Comparison of ENCODE assay signal across 8 cellular contexts in the genomic region with DNA sequence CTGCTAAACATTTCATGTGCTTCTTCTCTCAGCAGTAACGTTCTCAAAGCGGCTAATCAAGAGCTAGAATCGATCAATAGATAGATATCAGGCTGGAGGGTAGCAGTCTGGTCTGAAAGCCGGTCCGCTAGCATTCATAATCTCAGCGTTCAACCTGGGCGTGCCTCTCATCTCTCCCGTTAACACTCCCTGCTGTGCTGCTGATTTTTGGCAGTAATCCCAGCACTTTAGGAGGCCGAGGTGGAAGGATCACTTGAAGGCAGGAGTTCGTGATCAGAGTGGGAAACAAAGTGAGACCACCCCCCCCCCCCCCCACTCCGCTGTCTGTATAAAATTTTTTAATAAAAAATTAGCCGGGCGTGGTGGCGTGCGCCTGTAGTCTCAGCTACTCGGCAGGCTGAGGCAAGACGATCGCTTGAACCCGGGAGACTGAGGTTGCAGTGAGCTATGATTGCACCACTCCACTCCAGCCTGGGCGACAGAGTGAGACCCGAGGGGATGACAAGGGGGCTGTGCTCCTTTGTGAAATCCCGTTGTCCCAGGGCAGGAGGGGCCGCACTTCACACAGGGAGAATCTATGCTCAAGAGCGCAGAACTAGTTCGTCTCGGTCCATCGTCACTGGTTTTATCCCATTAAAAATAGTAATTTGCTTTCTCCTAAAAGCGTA. TPM values are rescaled to one million over a fixed set of nuclear protein-coding genes. Genes with fewer than 3 reads are reported as not detected.
DNase-seq lines count a peak whose midpoint lies in the region; ATAC-seq and TF ChIP-seq lines count a peak whose summit lies in the region.

No MANE protein-coding gene starts in this region.

- H3K4me3 ChIP-seq in BE2C (ENCODE audit: low read depth, low read length) (peak overlapping the region; percentile 86), iPS-18a (ENCODE audit: low read length) (peak overlapping the region; percentile 89)

- DNase-seq in BE2C (peak; percentile 21), NCI-H2171 treated with DMSO at 0.1 percent for 48 hours (lab: John Stamatoyannopoulos, UW) (peak; percentile 63)
- no peak for DNase-seq in activated naive CD8-positive, alpha-beta T cell treated with anti-CD3 and anti-CD28 coated beads, Interleukin-2, amount 10 ng/mL, durations not matched to agents 7 days and 5 days
- DNase-seq in stimulated activated CD4-positive, alpha-beta T cell treated with anti-CD3 and anti-CD28 coated beads, Interleukin-1b, Interleukin-23, amount 100 ng/mL, for 48 hours, result peak; percentile 22
- no peak for DNase-seq in central memory CD4-positive, alpha-beta T cell

- H3K27ac Mint-ChIP-seq in activated naive CD8-positive, alpha-beta T cell treated with anti-CD3 and anti-CD28 coated beads, Interleukin-2, amount 10 ng/mL, durations not matched to agents 7 days and 5 days, result peak overlapping the region; percentile 76

- peaks cover 18% of the 10 kb centered on the region for H3K36me3 Mint-ChIP-seq in activated naive CD8-positive, alpha-beta T cell treated with anti-CD3 and anti-CD28 coated beads, Interleukin-2, amount 10 ng/mL, durations not matched to agents 7 days and 5 days

- no peak overlapping the region for H3K27ac ChIP-seq in iPS-18a (ENCODE audit: low read length)

- H3K27me3 Mint-ChIP-seq in activated naive CD8-positive, alpha-beta T cell treated with anti-CD3 and anti-CD28 coated beads, Interleukin-2, amount 10 ng/mL, durations not matched to agents 7 days and 5 days, result peaks cover 9% of the 10 kb centered on the region

- no peaks in the 10 kb centered on the region for H3K9me3 Mint-ChIP-seq in activated naive CD8-positive, alpha-beta T cell treated with anti-CD3 and anti-CD28 coated beads, Interleukin-2, amount 10 ng/mL, durations not matched to agents 7 days and 5 days

- peaks cover 28% of the 10 kb centered on the region for H3K4me1 Mint-ChIP-seq in activated naive CD8-positive, alpha-beta T cell treated with anti-CD3 and anti-CD28 coated beads, Interleukin-2, amount 10 ng/mL, durations not matched to agents 7 days and 5 days

- peak overlapping the region; percentile 94 for H3K4me3 Mint-ChIP-seq in activated naive CD8-positive, alpha-beta T cell treated with anti-CD3 and anti-CD28 coated beads, Interleukin-2, amount 10 ng/mL, durations not matched to agents 7 days and 5 days

- no peak for TF ChIP-seq CTCF in BE2C (IDR thresholded peaks at IDR 0.05; ENCODE audit: low read depth, low read length)

- ATAC-seq in GM18519 (IDR thresholded peaks at IDR 0.05; ENCODE audit: low FRiP score, unreplicated experiment) (peak; percentile 6), HG03025 (IDR thresholded peaks at IDR 0.05; ENCODE audit: low FRiP score, unreplicated experiment) (peak; percentile 25)
- peak; percentile 24 for ATAC-seq in activated naive CD8-positive, alpha-beta T cell treated with anti-CD3 and anti-CD28 coated beads, Interleukin-2, amount 10 ng/mL, durations not matched to agents 7 days and 5 days (ENCODE audit: low read depth)

- no peaks in the 10 kb centered on the region for H3K36me3 ChIP-seq in BE2C
- peaks cover 4% of the 10 kb centered on the region for H3K36me3 ChIP-seq in iPS-18a (ENCODE audit: control insufficient read depth, low read depth, low read length)

- H3K27me3 ChIP-seq in BE2C (no peaks in the 10 kb centered on the region), iPS-18a (ENCODE audit: control insufficient read depth, insufficient read depth, low read length) (peaks cover 12% of the 10 kb centered on the region)

- H3K9me3 ChIP-seq in BE2C (no peaks in the 10 kb centered on the region), iPS-18a (ENCODE audit: control insufficient read depth, low read depth, low read length) (no peaks in the 10 kb centered on the region)

- POLR2A ChIA-PET in activated naive CD8-positive, alpha-beta T cell treated with anti-CD3 and anti-CD28 coated beads, Interleukin-2, amount 10 ng/mL, durations not matched to agents 7 days and 5 days (lab: Charles Lee), result interaction anchor here (0.7 to 3.4 kb wide), 8 partner anchors 8 to 109 kb away, joined by 3 to 17 read pairs (median 4); a partner anchor contains a TSS

- H3K4me1 ChIP-seq in BE2C (0 out of 2 replicates have a peak, but pooled peaks cover 4% of the 10 kb centered on the region), iPS-18a (ENCODE audit: control insufficient read depth, low read depth, low read length) (no peaks in the 10 kb centered on the region)

- peak overlapping the region; percentile 55 for H3K9ac ChIP-seq in iPS-18a (ENCODE audit: low read length)

RNA-seq across cellular contexts. Expression of a gene that starts 0.6 kb away (rescaled TPM):
- 2.0 TPM for polyA plus RNA-seq in BE2C (2012; ENCODE audit: insufficient read depth, insufficient read length, low read depth)
- total RNA-seq in activated naive CD8-positive, alpha-beta T cell treated with anti-CD3 and anti-CD28 coated beads, Interleukin-2, amount 10 ng/mL, durations not matched to agents 7 days and 5 days, result 10 to 100 TPM; 45.9 to 50.7 TPM

RNA-seq across cellular contexts. Expression of a gene that starts 13.7 kb away (rescaled TPM):
- 0.09 TPM for polyA plus RNA-seq in BE2C (2012; ENCODE audit: insufficient read depth, insufficient read length, low read depth)
- total RNA-seq in activated naive CD8-positive, alpha-beta T cell treated with anti-CD3 and anti-CD28 coated beads, Interleukin-2, amount 10 ng/mL, durations not matched to agents 7 days and 5 days, result 1 to 10 TPM in 1 of 2 experiments, under 1 TPM in 1; 0.91 to 1.9 TPM

Comparison
In these comparisons a context has a peak if more than half of its experiments do, and no peak if none do; other contexts are left out.
1. DNase-seq: peak in BE2C (single experiment), NCI-H2171 treated with DMSO at 0.1 percent for 48 hours (single experiment) and stimulated activated CD4-positive, alpha-beta T cell treated with anti-CD3 and anti-CD28 coated beads, Interleukin-1b, Interleukin-23, amount 100 ng/mL, for 48 hours (single experiment); none in activated naive CD8-positive, alpha-beta T cell treated with anti-CD3 and anti-CD28 coated beads, Interleukin-2, amount 10 ng/mL, durations not matched to agents 7 days and 5 days (single experiment) and central memory CD4-positive, alpha-beta T cell (single experiment).
2. Peak in every context shown above with its lines, with median percentiles within 50 percentile points of each other: ATAC-seq.